ENCODE assay signal across 11 cellular contexts in the genomic region with DNA sequence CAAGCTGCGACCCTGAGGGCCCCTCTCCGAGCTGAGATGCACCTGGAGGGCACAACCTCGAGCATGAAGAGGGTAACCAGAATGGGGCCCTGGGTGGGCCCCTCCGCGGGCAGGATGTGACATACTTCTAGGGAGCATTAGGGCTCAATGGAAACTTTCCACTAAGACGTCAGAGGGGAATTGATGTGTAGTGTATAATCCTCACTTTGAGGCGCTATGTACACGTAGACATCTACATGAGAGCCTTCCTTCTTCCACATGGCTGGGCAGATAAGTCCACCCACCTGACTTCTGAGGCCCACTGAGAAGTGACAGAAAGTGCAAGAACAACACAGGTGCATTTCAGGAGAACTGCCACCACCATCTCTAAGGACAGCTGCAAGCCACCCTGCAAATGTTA.
DNase-seq lines count a peak whose midpoint lies in the region; ATAC-seq, FAIRE-seq and TF ChIP-seq lines count a peak whose summit lies in the region.
"Had no signal": no experiment of that assay in that cellular context is flagged by ENCODE, and none has a peak within 500 bp of the region (broad histone marks: within the 10 kb centered on the region; RNA-seq: fewer than 3 reads in every experiment).

No MANE protein-coding gene starts in this region.

- POLR2A ChIA-PET in activated CD8-positive, alpha-beta T cell treated with anti-CD3 and anti-CD28 coated beads for 36 hours (lab: Charles Lee) = no interaction called here

- peak; percentile 58 for FAIRE-seq in GM12891 (lab: Jason Lieb, UNC)

- no peak overlapping the region for H3K4me3 Mint-ChIP-seq in activated CD8-positive, alpha-beta T cell treated with anti-CD3 and anti-CD28 coated beads for 36 hours
- no peak overlapping the region for H3K4me3 Mint-ChIP-seq in CD14-positive monocyte

- no peaks in the 10 kb centered on the region for H3K9me3 Mint-ChIP-seq in activated CD8-positive, alpha-beta T cell treated with anti-CD3 and anti-CD28 coated beads for 36 hours
- H3K9me3 Mint-ChIP-seq in CD14-positive monocyte = no peaks in the 10 kb centered on the region

- TF ChIP-seq POLR2A in GM12891 (IDR thresholded peaks at IDR 0.05; ENCODE audit: low read depth, low read length) = no peak

- peaks cover 39% of the 10 kb centered on the region for H3K4me1 Mint-ChIP-seq in activated CD8-positive, alpha-beta T cell treated with anti-CD3 and anti-CD28 coated beads for 36 hours (ENCODE audit: low read depth)
- peaks cover 22% of the 10 kb centered on the region for H3K4me1 Mint-ChIP-seq in CD14-positive monocyte

- no peak for TF ChIP-seq CTCF in GM20000 (IDR thresholded peaks at IDR 0.05; ENCODE audit: extremely low read depth, missing control alignments)
- no peak for TF ChIP-seq CTCF in activated CD8-positive, alpha-beta T cell treated with anti-CD3 and anti-CD28 coated beads for 36 hours (IDR thresholded peaks at IDR 0.05)
- no peak for TF ChIP-seq CTCF in CD14-positive monocyte (IDR thresholded peaks at IDR 0.05)

- peaks cover 4% of the 10 kb centered on the region for H3K36me3 Mint-ChIP-seq in activated CD8-positive, alpha-beta T cell treated with anti-CD3 and anti-CD28 coated beads for 36 hours (ENCODE audit: low read depth)
- H3K36me3 Mint-ChIP-seq in CD14-positive monocyte = peaks cover 35 to 38% of the 10 kb centered on the region in 2 donors

- H3K27me3 Mint-ChIP-seq in activated CD8-positive, alpha-beta T cell treated with anti-CD3 and anti-CD28 coated beads for 36 hours = no peaks in the 10 kb centered on the region
- peaks cover 0 to 3% (median 0%) of the 10 kb centered on the region in 3 donors for H3K27me3 Mint-ChIP-seq in CD14-positive monocyte (ENCODE audit: low read depth in 3 of 3)

- intact Hi-C loops in activated CD8-positive, alpha-beta T cell treated with anti-CD3 and anti-CD28 coated beads for 36 hours (cut with micrococcal nuclease) = no loop called here
- intact Hi-C loops in CD14-positive monocyte (cut with micrococcal nuclease) = loop anchor here (5.0 to 10.0 kb wide), 3 partner anchors 62 to 245 kb away; partner anchors contain the start of gene DAP (in 1 of the 2)
- intact Hi-C loops in Right ventricle myocardium inferior (cut with DNase I) = loop anchor here (5.0 to 10.0 kb wide), 6 partner anchors 42 to 1322 kb away; partner anchors contain the start of gene DAP

- no peak for DNase-seq in GM12891 (ENCODE audit: insufficient read length, low spot score)
- peak; percentile 58 for DNase-seq in GM20000 (ENCODE audit: low spot score)
- peak; percentile 48 for DNase-seq in activated CD8-positive, alpha-beta T cell treated with anti-CD3 and anti-CD28 coated beads for 36 hours
- DNase-seq in CD14-positive monocyte (ENCODE audit: low spot score) = no peak
- no peak for DNase-seq in Right ventricle myocardium inferior (ENCODE audit: missing footprints)
- DNase-seq in DMS153 (lab: John Stamatoyannopoulos, UW) = no peak
- no peak for DNase-seq in kidney glomerular epithelial cell (lab: John Stamatoyannopoulos, UW)
- DNase-seq: GOT3, NCI-H1092, SK-N-SH had no signal

- CTCF ChIA-PET in activated CD8-positive, alpha-beta T cell treated with anti-CD3 and anti-CD28 coated beads for 36 hours (lab: Charles Lee) = interaction anchor here (0.8 to 1.2 kb wide), 3 partner anchors 10 to 247 kb away, joined by 3 to 6 read pairs (median 3); no protein-coding TSS in a partner anchor

- H3K27ac Mint-ChIP-seq in activated CD8-positive, alpha-beta T cell treated with anti-CD3 and anti-CD28 coated beads for 36 hours = peak overlapping the region; percentile 21
- H3K27ac Mint-ChIP-seq in CD14-positive monocyte = peak overlapping the region in 2 of 7 donors; percentile 54 to 76

- ATAC-seq in HG03060 (IDR thresholded peaks at IDR 0.05; ENCODE audit: low read depth, unreplicated experiment) (peak; percentile 44), Right ventricle myocardium inferior (no peak)
- peak; percentile 54 for ATAC-seq in activated CD8-positive, alpha-beta T cell treated with anti-CD3 and anti-CD28 coated beads for 36 hours

TF ChIP-seq in GM12891, 5 proteins besides CTCF, POLR2A, EP300 and RAD21:
- TF ChIP-seq SPI1 (IDR thresholded peaks at IDR 0.05; ENCODE audit: low read depth, low read length) = no peak
- TF ChIP-seq POLR2AphosphoS5 (IDR thresholded peaks at IDR 0.05; ENCODE audit: low read depth, low read length) = no peak; the same call in 1 of the 2 replicates
- TF ChIP-seq POU2F2 (IDR thresholded peaks at IDR 0.05; ENCODE audit: low read depth, low read length) = peak; percentile 20; the same call in 1 of the 2 replicates
- TF ChIP-seq PAX5 (IDR thresholded peaks at IDR 0.05; ENCODE audit: insufficient read depth, low read length, severe bottlenecking) = peak; percentile 22
- no peak; the same call in 1 of the 2 replicates for TF ChIP-seq TAF1 (IDR thresholded peaks at IDR 0.05; ENCODE audit: low read depth, low read length)

Comparison
In these comparisons a context has a peak if more than half of its experiments do, and no peak if none do; other contexts are left out.
1. DNase-seq: peak in GM20000 (single experiment) and activated CD8-positive, alpha-beta T cell treated with anti-CD3 and anti-CD28 coated beads for 36 hours (single experiment); none in GM12891 (single experiment), CD14-positive monocyte (single experiment), Right ventricle myocardium inferior (single experiment), DMS153 (single experiment) and kidney glomerular epithelial cell (single experiment).